23 cellular contexts compared by ENCODE assay signal in genomic region chrX:101904996-101905395, GRCh38.
"Had no signal": no experiment of that assay in that cellular context is flagged by ENCODE, and none has a peak within 500 bp of the region (broad histone marks: within the 10 kb centered on the region; RNA-seq: fewer than 3 reads in every experiment).

No MANE protein-coding gene starts in this region.

- H3K36me3 ChIP-seq: neural progenitor cell, ovary, right lobe of liver, sigmoid colon, stomach, thoracic aorta, thyroid gland, upper lobe of left lung, vagina had no signal

- H3K9ac ChIP-seq: neural progenitor cell, parathyroid adenoma had no signal

- H3K4me3 ChIP-seq: neural progenitor cell, ovary, psoas muscle, right lobe of liver, sigmoid colon, stomach, thoracic aorta, thyroid gland, tibial nerve, upper lobe of left lung, vagina had no signal

- H3K4me1 ChIP-seq: neural progenitor cell, parathyroid adenoma, psoas muscle, right lobe of liver, sigmoid colon, stomach, thyroid gland, tibial nerve, upper lobe of left lung, vagina had no signal

- ATAC-seq: psoas muscle; right cardiac atrium; right lobe of liver; stimulated activated effector memory CD8-positive, alpha-beta T cell treated with anti-CD3 and anti-CD28 coated beads, Interleukin-12 subunit alpha, Interleukin-12 subunit beta, amount 100 ng/mL, for 72 hours; stimulated activated naive B cell treated with anti-CD40 and anti-IgM and Interleukin-4, amounts not matched to agents 10 μg/mL and 1 μg/mL and 100 μg/mL, for 72 hours had no signal

- DNase-seq: occipital lobe; ovary; psoas muscle; right cardiac atrium; right lobe of liver; sigmoid colon; small intestine; stimulated activated CD4-positive, alpha-beta T cell treated with anti-CD3 and anti-CD28 coated beads, Interleukin-15, amount 100 ng/mL, for 24 hours; stimulated activated CD4-positive, alpha-beta T cell treated with anti-CD3 and anti-CD28 coated beads, Interleukin-2, amount 100 ng/mL, for 24 hours; stimulated activated CD4-positive, alpha-beta T cell treated with anti-CD3 and anti-CD28 coated beads, Interleukin-2, amount 100 ng/mL, for 48 hours; stimulated activated CD4-positive, alpha-beta T cell treated with anti-CD3 and anti-CD28 coated beads, Interleukin-4, amount 100 ng/mL, for 24 hours; stimulated activated naive B cell treated with anti-CD40 and anti-IgM and Interleukin-4, amounts not matched to agents 10 μg/mL and 1 μg/mL and 100 μg/mL, for 72 hours; stimulated activated naive CD4-positive, alpha-beta T cell treated with Interleukin-2 at 50 U/mL for 16 hours; stomach; thyroid gland; trophoblast cell; upper lobe of left lung had no signal

- H3K27me3 ChIP-seq: neural progenitor cell, ovary, right lobe of liver, sigmoid colon, stomach, thyroid gland, tibial nerve, upper lobe of left lung, vagina had no signal

- H2AFZ ChIP-seq: neural progenitor cell, parathyroid adenoma had no signal

- H3K27ac ChIP-seq: neural progenitor cell, ovary, parathyroid adenoma, psoas muscle, right lobe of liver, sigmoid colon, stomach, thoracic aorta, thyroid gland, tibial nerve, upper lobe of left lung, vagina had no signal

- H3K9me3 ChIP-seq: ovary, right lobe of liver, sigmoid colon, thoracic aorta, thyroid gland had no signal

- H3K4me2 ChIP-seq: neural progenitor cell had no signal
